Comparison of ENCODE assay signal across 1 cellular context in the genomic region with DNA sequence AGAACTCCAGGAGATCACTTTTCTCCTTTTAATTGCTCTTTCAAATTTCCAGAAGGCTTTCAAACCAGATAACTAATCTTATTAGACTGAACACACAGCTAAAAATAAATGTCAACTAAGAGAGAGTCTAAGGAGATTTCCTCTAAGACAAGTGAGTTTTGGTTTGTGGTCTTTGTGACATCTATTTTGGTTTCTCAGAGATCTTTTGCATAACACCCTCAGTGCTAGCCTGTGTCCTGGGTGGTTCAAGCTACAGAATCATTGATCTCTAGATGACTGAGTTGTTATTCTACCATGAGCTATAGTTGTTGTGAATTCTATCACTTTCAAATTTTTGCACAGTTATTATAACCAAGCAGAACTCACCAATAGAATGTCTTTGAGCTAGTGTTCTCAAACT.
TF ChIP-seq lines count a peak whose summit lies in the region.

No MANE protein-coding gene starts in this region.

TF ChIP-seq in GM12878, 131 proteins besides CTCF, POLR2A, EP300 and RAD21:
- no peak for TF ChIP-seq NKRF (conservative IDR thresholded peaks at IDR 0.05)
- no peak for TF ChIP-seq TARDBP (IDR thresholded peaks at IDR 0.05; ENCODE audit: borderline replicate concordance)
- no peak for TF ChIP-seq NR2C2 (IDR thresholded peaks at IDR 0.05; ENCODE audit: borderline replicate concordance, control insufficient read depth, insufficient read length, low read depth)
- TF ChIP-seq NFXL1 (IDR thresholded peaks at IDR 0.05; ENCODE audit: borderline replicate concordance), result no peak
- TF ChIP-seq, protein P1, sequence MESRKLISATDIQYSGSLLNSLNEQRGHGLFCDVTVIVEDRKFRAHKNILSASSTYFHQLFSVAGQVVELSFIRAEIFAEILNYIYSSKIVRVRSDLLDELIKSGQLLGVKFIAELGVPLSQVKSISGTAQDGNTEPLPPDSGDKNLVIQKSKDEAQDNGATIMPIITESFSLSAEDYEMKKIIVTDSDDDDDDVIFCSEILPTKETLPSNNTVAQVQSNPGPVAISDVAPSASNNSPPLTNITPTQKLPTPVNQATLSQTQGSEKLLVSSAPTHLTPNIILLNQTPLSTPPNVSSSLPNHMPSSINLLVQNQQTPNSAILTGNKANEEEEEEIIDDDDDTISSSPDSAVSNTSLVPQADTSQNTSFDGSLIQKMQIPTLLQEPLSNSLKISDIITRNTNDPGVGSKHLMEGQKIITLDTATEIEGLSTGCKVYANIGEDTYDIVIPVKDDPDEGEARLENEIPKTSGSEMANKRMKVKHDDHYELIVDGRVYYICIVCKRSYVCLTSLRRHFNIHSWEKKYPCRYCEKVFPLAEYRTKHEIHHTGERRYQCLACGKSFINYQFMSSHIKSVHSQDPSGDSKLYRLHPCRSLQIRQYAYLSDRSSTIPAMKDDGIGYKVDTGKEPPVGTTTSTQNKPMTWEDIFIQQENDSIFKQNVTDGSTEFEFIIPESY (IDR thresholded peaks at IDR 0.05), result no peak
- TF ChIP-seq ASH2L (IDR thresholded peaks at IDR 0.05; ENCODE audit: borderline replicate concordance, low read depth), result no peak
- TF ChIP-seq HDAC6 (IDR thresholded peaks at IDR 0.05; ENCODE audit: unreplicated experiment), result no peak
- no peak for TF ChIP-seq RB1 (IDR thresholded peaks at IDR 0.05; ENCODE audit: borderline replicate concordance)
